In the genomic region with DNA sequence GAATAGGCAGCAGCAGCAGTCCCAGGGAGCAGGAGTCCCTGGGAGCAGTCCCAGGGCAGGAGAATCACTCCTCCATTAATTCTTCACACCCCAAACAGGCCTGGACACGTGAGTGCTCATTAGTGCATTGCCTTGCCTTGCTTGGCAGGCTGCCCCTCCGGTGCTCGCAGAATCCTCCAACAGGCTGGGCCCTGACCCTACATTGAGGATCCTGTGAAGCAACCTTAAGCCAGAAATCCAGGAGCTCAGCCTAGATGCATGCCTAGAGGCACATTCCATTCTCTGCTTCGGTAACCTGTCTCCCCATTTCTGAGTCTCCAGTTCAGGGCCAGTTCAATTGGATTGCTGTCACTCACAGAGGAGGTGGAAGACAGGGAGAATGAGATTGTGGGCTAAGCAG, we compare ENCODE assay signal across 1 cellular context.
TF ChIP-seq lines count a peak whose summit lies in the region.

No MANE protein-coding gene starts in this region.

TF ChIP-seq in IMR-90, 13 proteins besides CTCF, POLR2A, EP300 and RAD21:
- TF ChIP-seq MAFK (IDR thresholded peaks at IDR 0.05; ENCODE audit: low read depth, low read length), result no peak
- no peak for TF ChIP-seq RFX5 (IDR thresholded peaks at IDR 0.05; ENCODE audit: low read depth, low read length)
- TF ChIP-seq SMC3 (IDR thresholded peaks at IDR 0.05; ENCODE audit: low read depth, low read length), result no peak
- no peak for TF ChIP-seq MAZ (IDR thresholded peaks at IDR 0.05; ENCODE audit: borderline replicate concordance, low read depth, low read length)
- TF ChIP-seq CEBPB (IDR thresholded peaks at IDR 0.05; ENCODE audit: low read depth, low read length), result no peak
- no peak for TF ChIP-seq MXI1 (IDR thresholded peaks at IDR 0.05; ENCODE audit: borderline replicate concordance, low read depth, low read length)
- no peak for TF ChIP-seq NFE2L2 (IDR thresholded peaks at IDR 0.05; ENCODE audit: low read depth, low read length)
- TF ChIP-seq, protein P1, sequence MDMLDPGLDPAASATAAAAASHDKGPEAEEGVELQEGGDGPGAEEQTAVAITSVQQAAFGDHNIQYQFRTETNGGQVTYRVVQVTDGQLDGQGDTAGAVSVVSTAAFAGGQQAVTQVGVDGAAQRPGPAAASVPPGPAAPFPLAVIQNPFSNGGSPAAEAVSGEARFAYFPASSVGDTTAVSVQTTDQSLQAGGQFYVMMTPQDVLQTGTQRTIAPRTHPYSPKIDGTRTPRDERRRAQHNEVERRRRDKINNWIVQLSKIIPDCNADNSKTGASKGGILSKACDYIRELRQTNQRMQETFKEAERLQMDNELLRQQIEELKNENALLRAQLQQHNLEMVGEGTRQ (IDR thresholded peaks at IDR 0.05; ENCODE audit: low read depth, low read length), result no peak
- no peak for TF ChIP-seq BHLHE40 (IDR thresholded peaks at IDR 0.05; ENCODE audit: low read depth, low read length)
- no peak for TF ChIP-seq CHD1 (IDR thresholded peaks at IDR 0.05; ENCODE audit: low read depth, low read length)
- no peak for TF ChIP-seq FOS (IDR thresholded peaks at IDR 0.05; ENCODE audit: low read depth, low read length)
- TF ChIP-seq, protein P2, sequence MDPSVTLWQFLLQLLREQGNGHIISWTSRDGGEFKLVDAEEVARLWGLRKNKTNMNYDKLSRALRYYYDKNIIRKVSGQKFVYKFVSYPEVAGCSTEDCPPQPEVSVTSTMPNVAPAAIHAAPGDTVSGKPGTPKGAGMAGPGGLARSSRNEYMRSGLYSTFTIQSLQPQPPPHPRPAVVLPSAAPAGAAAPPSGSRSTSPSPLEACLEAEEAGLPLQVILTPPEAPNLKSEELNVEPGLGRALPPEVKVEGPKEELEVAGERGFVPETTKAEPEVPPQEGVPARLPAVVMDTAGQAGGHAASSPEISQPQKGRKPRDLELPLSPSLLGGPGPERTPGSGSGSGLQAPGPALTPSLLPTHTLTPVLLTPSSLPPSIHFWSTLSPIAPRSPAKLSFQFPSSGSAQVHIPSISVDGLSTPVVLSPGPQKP (IDR thresholded peaks at IDR 0.05; ENCODE audit: borderline replicate concordance, low read depth, low read length), result no peak
- TF ChIP-seq RCOR1 (IDR thresholded peaks at IDR 0.05; ENCODE audit: insufficient replicate concordance, low read length), result no peak
